In genomic region chr11:73217810-73218105, GRCh38 we compare ENCODE assay signal across 9 cellular contexts. TPM values are rescaled to one million over a fixed set of nuclear protein-coding genes. Genes with fewer than 3 reads are reported as not detected.
DNase-seq lines count a peak whose midpoint lies in the region; ATAC-seq, FAIRE-seq and TF ChIP-seq lines count a peak whose summit lies in the region.
"Had no signal": no experiment of that assay in that cellular context is flagged by ENCODE, and none has a peak within 500 bp of the region (broad histone marks: within the 10 kb centered on the region; RNA-seq: fewer than 3 reads in every experiment).

No MANE protein-coding gene starts in this region.

- CTCF ChIA-PET in K562 (lab: Yijun Ruan, JAX; ENCODE audit: low intra/inter-chr PET ratio): no interaction called here

- POLR2A ChIA-PET in K562 (lab: Yijun Ruan, JAX): interaction anchor here (1.4 kb wide), 1 partner anchor 11 kb away, joined by 4 read pairs; no protein-coding TSS in a partner anchor

- H3K36me3 ChIP-seq in HAP-1 (replicated peaks) (no peaks in the 10 kb centered on the region), K562 (ENCODE audit: control insufficient read depth, insufficient read depth, low read length) (no peaks in the 10 kb centered on the region), keratinocyte (ENCODE audit: control insufficient read depth in 2 of 2, extremely low read depth in 1 of 2, insufficient read depth in 2 of 2, low read length in 2 of 2) (no peaks in the 10 kb centered on the region), spleen (no peaks in the 10 kb centered on the region)

- TF ChIP-seq RAD21 in K562 (CRISPR knock-in tag; conservative IDR thresholded peaks at IDR 0.05 in 1 of 2, IDR thresholded peaks at IDR 0.05 in 1 of 2): no peak

- DNase-seq in HAP-1 (ENCODE audit: low spot score in 2 of 2) (no peak), K562 (ENCODE audit: extremely low read depth in 1 of 4, low spot score in 3 of 4) (no peak), keratinocyte (ENCODE audit: low read depth, low spot score) (no peak), spleen (no peak), NCI-H1930 (lab: John Stamatoyannopoulos, UW) (no peak), iPS-NIHi7 (ENCODE audit: extremely low spot score) (no peak), HFFc6 (no peak)
- DNase-seq: NCI-H1417 treated with DMSO at 0.1 percent for 48 hours had no signal

- H3K9me3 ChIP-seq in HAP-1: no peaks in the 10 kb centered on the region
- no peaks in the 10 kb centered on the region for H3K9me3 ChIP-seq in K562 (replicated peaks; ENCODE audit: control insufficient read depth, insufficient read depth, low read depth, low read length)
- no peaks in the 10 kb centered on the region for H3K9me3 ChIP-seq in keratinocyte (ENCODE audit: control insufficient read depth, low read depth, low read length)
- no peaks in the 10 kb centered on the region for H3K9me3 ChIP-seq in spleen

- no TSS peak for BruUV-seq in K562 (replicated peaks; lab: Mats Ljungman, UMichigan)

- no peaks in the 10 kb centered on the region for H3K79me2 ChIP-seq in K562 (ENCODE audit: control insufficient read depth, insufficient read depth, low read length)
- no peaks in the 10 kb centered on the region for H3K79me2 ChIP-seq in keratinocyte (ENCODE audit: control insufficient read depth, insufficient read depth, low read length)

- TF ChIP-seq CTCF in K562 (IDR thresholded peaks at IDR 0.05 in 2 of 3, conservative IDR thresholded peaks at IDR 0.05 in 1 of 3; ENCODE audit: insufficient read depth in 2 of 3, low read depth in 1 of 3, low read length in 3 of 3) (no peak), keratinocyte (optimal IDR thresholded peaks at IDR 0.05 in 1 of 3, IDR thresholded peaks at IDR 0.05 in 1 of 3, conservative IDR thresholded peaks at IDR 0.05 in 1 of 3; ENCODE audit: extremely low read depth in 1 of 3, insufficient read depth in 2 of 3, low read length in 3 of 3) (no peak), spleen (IDR thresholded peaks at IDR 0.05 in 8 of 11, conservative IDR thresholded peaks at IDR 0.05 in 3 of 11) (no peak), HFFc6 (IDR thresholded peaks at IDR 0.05) (no peak)

- H3K4me3 ChIP-seq in HAP-1 (peak overlapping the region; percentile 43), K562 (no peak overlapping the region), keratinocyte (ENCODE audit: control insufficient read depth in 2 of 3, extremely low read depth in 1 of 3, insufficient read depth in 2 of 3, low read depth in 1 of 3, low read length in 3 of 3) (peak overlapping the region; percentile 41 to 59 (median 58)), spleen (peak overlapping the region; percentile 47 to 71 (median 54))

- TF ChIP-seq POLR2A in K562 (conservative IDR thresholded peaks at IDR 0.05) (no peak), spleen (IDR thresholded peaks at IDR 0.05) (no peak)

- TF ChIP-seq EP300 in K562 (IDR thresholded peaks at IDR 0.05; ENCODE audit: low read length): no peak

- 40% methylated on average over 14 of the region's 14 CpGs for WGBS in K562 (ENCODE audit: insufficient coverage, low coverage, missing lambda C conversion rate)
- 30 to 59% (median 42%) methylated on average over 13 to 14 of the region's 14 CpGs for WGBS in spleen, 5 donors

- H3K9me1 ChIP-seq in K562 (ENCODE audit: control insufficient read depth, insufficient read depth, low read length) (no peaks in the 10 kb centered on the region), keratinocyte (ENCODE audit: control insufficient read depth, extremely low read depth, insufficient read depth, low read length) (no peaks in the 10 kb centered on the region)

- FAIRE-seq in K562 (lab: Jason Lieb, UNC): no peak
- FAIRE-seq in keratinocyte (lab: Jason Lieb, UNC): no peak

- H3K4me3 Mint-ChIP-seq in HFFc6: no peak overlapping the region; the same call in 1 of the 2 replicates

- no peaks in the 10 kb centered on the region for H4K20me1 ChIP-seq in K562 (replicated peaks; ENCODE audit: control insufficient read depth, insufficient read depth, low read length)
- H4K20me1 ChIP-seq in keratinocyte (ENCODE audit: control insufficient read depth, extremely low read depth, insufficient read depth, low read length): no peaks in the 10 kb centered on the region

- H3K9ac ChIP-seq in K562 (ENCODE audit: insufficient read depth in 1 of 2, low read depth in 2 of 2, low read length in 2 of 2): peak overlapping the region in 1 of 2 experiments; percentile 71; a peak in 1 of 4 replicates
- H3K9ac ChIP-seq in keratinocyte (ENCODE audit: control insufficient read depth, extremely low read depth, insufficient read depth, low read length): peak overlapping the region; percentile 60

- no peaks in the 10 kb centered on the region for H3K9me3 Mint-ChIP-seq in HFFc6

- H3K4me2 ChIP-seq in K562 (ENCODE audit: insufficient read depth, low read length) (peak overlapping the region; percentile 9; the same call in 1 of the 2 replicates), keratinocyte (ENCODE audit: control insufficient read depth, extremely low read depth, insufficient read depth, low read depth, low read length) (peak overlapping the region; percentile 83)

- intact Hi-C loops in K562 (cut with micrococcal nuclease): no loop called here
- intact Hi-C loops in spleen (cut with DNase I; ENCODE audit: low total_unique reads): no loop called here

- H2AFZ ChIP-seq in K562 (ENCODE audit: low read depth, low read length) (peak overlapping the region; percentile 69), keratinocyte (ENCODE audit: control insufficient read depth, low read length) (peak overlapping the region; percentile 84)

- H3K27me3 Mint-ChIP-seq in HFFc6 (ENCODE audit: insufficient read depth): peaks cover 17% of the 10 kb centered on the region

- no peaks in the 10 kb centered on the region; the same call in 1 of the 2 replicates for H3K4me1 ChIP-seq in HAP-1
- peaks cover 5 to 20% of the 10 kb centered on the region in 2 experiments; a peak in 4 of 5 replicates for H3K4me1 ChIP-seq in K562 (replicated peaks in 1 of 2; ENCODE audit: control insufficient read depth in 2 of 2, insufficient read depth in 2 of 2, low read length in 2 of 2)
- H3K4me1 ChIP-seq in keratinocyte (ENCODE audit: control insufficient read depth, extremely low read depth, insufficient read depth, low read length): peaks cover 28% of the 10 kb centered on the region
- peaks cover 23 to 88% (median 54%) of the 10 kb centered on the region in 6 donors for H3K4me1 ChIP-seq in spleen

- no peak overlapping the region for H3K27ac ChIP-seq in K562 (ENCODE audit: extremely low read depth, low read depth, low read length)
- no peak overlapping the region for H3K27ac ChIP-seq in keratinocyte (ENCODE audit: control insufficient read depth, insufficient read depth, low read length)
- peak overlapping the region; percentile 40 to 90 (median 80) for H3K27ac ChIP-seq in spleen

- H3K27me3 ChIP-seq in HAP-1 (ENCODE audit: low read depth) (no peaks in the 10 kb centered on the region), K562 (ENCODE audit: control insufficient read depth in 2 of 2, insufficient read depth in 2 of 2, low read length in 2 of 2) (peaks cover 0 to 4% of the 10 kb centered on the region in 2 experiments; a peak in 1 of 5 replicates), keratinocyte (ENCODE audit: control insufficient read depth, extremely low read depth, insufficient read depth, low read length) (no peaks in the 10 kb centered on the region), spleen (replicated peaks in 1 of 7) (peaks cover 0 to 22% (median 4%) of the 10 kb centered on the region in 7 donors)

- H3K27ac Mint-ChIP-seq in HFFc6: no peak overlapping the region

- dilution Hi-C loops in keratinocyte (cut with MboI; ENCODE audit: extremely low pct_ligation_motif_present, low sequenced_read_pairs): no loop called here

- no peaks in the 10 kb centered on the region for H3K4me1 Mint-ChIP-seq in HFFc6 (ENCODE audit: low read depth)

- H3K36me3 Mint-ChIP-seq in HFFc6 (ENCODE audit: low read depth): no peaks in the 10 kb centered on the region

- in situ Hi-C loops in HAP-1 (cut with MboI; ENCODE audit: low sequenced_read_pairs): no loop called here
- in situ Hi-C loops in K562 (cut with MboI): no loop called here

- ATAC-seq in K562 (no peak), HG02938 (IDR thresholded peaks at IDR 0.05; ENCODE audit: unreplicated experiment) (no peak)

RNA-seq across cellular contexts. Expression of gene P2RY2, which starts 0.3 kb away (rescaled TPM):
- not detected in 2 replicates for total RNA-seq in K562 (2011; cell fraction: chromatin; rRNA removed; ENCODE audit: low replicate concordance)
- not detected in 2 replicates for total RNA-seq in K562 (2011; cell fraction: nucleolus; rRNA removed)
- not detected in 2 replicates for total RNA-seq in K562 (2011; cell fraction: nucleoplasm; rRNA removed)
- total RNA-seq in K562 (2014; rRNA removed): not detected in 2 replicates
- not detected in 2 replicates for total RNA-seq in K562 (2014; rRNA removed; fragmentation: Illumina TruSeq; extraction: Trizol)
- not detected in 2 replicates for total RNA-seq in K562 (2015; rRNA removed; fragmentation: Illumina TruSeq; extraction: Trizol)
- not detected in 2 replicates for total RNA-seq in K562 (2021)
- not detected in 2 replicates for polyA plus RNA-seq in K562 (2011; rRNA removed)
- polyA plus RNA-seq in K562 (2011; cell fraction: cytosol; rRNA removed): not detected in 2 replicates
- not detected in 2 replicates for polyA plus RNA-seq in K562 (2011; cell fraction: nucleus; rRNA removed)
- not detected in 2 replicates for polyA plus RNA-seq in K562 (2012)
- polyA plus RNA-seq in K562 (2014; fragmentation: Illumina TruSeq; extraction: Trizol): not detected in 2 replicates
- polyA plus RNA-seq in K562 (2014; fragmentation: Nextera tagmentation; extraction: Ambion mirVana): not detected
- polyA plus RNA-seq in K562 (2014; rRNA removed): not detected in 2 replicates
- not detected in 2 replicates for polyA minus RNA-seq in K562 (2011; rRNA and poly(A)+ RNA removed)
- polyA minus RNA-seq in K562 (2011; cell fraction: cytosol; rRNA and poly(A)+ RNA removed): not detected in 2 replicates
- not detected in 2 replicates for polyA minus RNA-seq in K562 (2011; cell fraction: nucleus; rRNA and poly(A)+ RNA removed)
- 3.9 to 6.9 TPM (median 5.1 TPM) in 3 replicates for polyA plus RNA-seq in keratinocyte
- 1.7 TPM for polyA plus RNA-seq in keratinocyte (2011; ENCODE audit: low read depth)
- polyA plus RNA-seq in keratinocyte (2011; cell fraction: cytosol; rRNA removed): 2.4 and 2.8 TPM in 2 replicates
- polyA plus RNA-seq in keratinocyte (2011; cell fraction: nucleus; rRNA removed): 3.9 and 4.0 TPM in 2 replicates
- polyA plus RNA-seq in keratinocyte (2012; ENCODE audit: low replicate concordance): 2.1 and 7.0 TPM in 2 replicates
- polyA minus RNA-seq in keratinocyte: 4.4 to 18.0 TPM (median 7.1 TPM) in 3 replicates
- polyA minus RNA-seq in keratinocyte (2011; cell fraction: cytosol; rRNA and poly(A)+ RNA removed): 2.3 TPM
- 3.8 and 3.9 TPM in 2 replicates for polyA minus RNA-seq in keratinocyte (2011; cell fraction: nucleus; rRNA and poly(A)+ RNA removed)
- total RNA-seq in spleen: 10 to 100 TPM in 5 of 7 donors, 1 to 10 TPM in 2; 8.3 to 17.5 (median 12.0) TPM
- 1 to 10 TPM in 2 of 3 donors, under 1 TPM in 1; 0.99 to 3.3 (median 1.2) TPM for polyA plus RNA-seq in spleen
- under 1 TPM in 5 of 6 experiments, not detected in 1; 0.08 to 0.20 (median 0.16) TPM for total RNA-seq in HFFc6 (2021; fragmentation: NEBNext Ultra II Directional; extraction: Animal tissue kit (Norgen Biotek cat#: 25700))

RNA-seq across cellular contexts. Expression of gene P2RY6, which starts 54.4 kb away (rescaled TPM):
- not detected in 2 replicates for total RNA-seq in K562 (2011; cell fraction: chromatin; rRNA removed; ENCODE audit: low replicate concordance)
- not detected in 2 replicates for total RNA-seq in K562 (2011; cell fraction: nucleolus; rRNA removed)
- not detected in 2 replicates for total RNA-seq in K562 (2011; cell fraction: nucleoplasm; rRNA removed)
- not detected in 2 replicates for total RNA-seq in K562 (2014; rRNA removed)
- not detected in 2 replicates for total RNA-seq in K562 (2014; rRNA removed; fragmentation: Illumina TruSeq; extraction: Trizol)
- total RNA-seq in K562 (2015; rRNA removed; fragmentation: Illumina TruSeq; extraction: Trizol): not detected in 2 replicates
- total RNA-seq in K562 (2021): not detected in 2 replicates
- not detected in 2 replicates for polyA plus RNA-seq in K562 (2011; rRNA removed)
- polyA plus RNA-seq in K562 (2011; cell fraction: cytosol; rRNA removed): not detected in 2 replicates
- polyA plus RNA-seq in K562 (2011; cell fraction: nucleus; rRNA removed): not detected in 2 replicates
- not detected in 2 replicates for polyA plus RNA-seq in K562 (2012)
- polyA plus RNA-seq in K562 (2014; fragmentation: Illumina TruSeq; extraction: Trizol): not detected in 2 replicates
- not detected for polyA plus RNA-seq in K562 (2014; fragmentation: Nextera tagmentation; extraction: Ambion mirVana)
- not detected in 2 replicates for polyA plus RNA-seq in K562 (2014; rRNA removed)
- not detected in 2 replicates for polyA minus RNA-seq in K562 (2011; rRNA and poly(A)+ RNA removed)
- polyA minus RNA-seq in K562 (2011; cell fraction: cytosol; rRNA and poly(A)+ RNA removed): not detected in 2 replicates
- polyA minus RNA-seq in K562 (2011; cell fraction: nucleus; rRNA and poly(A)+ RNA removed): not detected in 2 replicates
- polyA plus RNA-seq in keratinocyte: 0.04 to 0.22 TPM (median 0.09 TPM) in 3 replicates
- polyA plus RNA-seq in keratinocyte (2011; ENCODE audit: low read depth): not detected
- polyA plus RNA-seq in keratinocyte (2011; cell fraction: cytosol; rRNA removed): 0.10 and 0.13 TPM in 2 replicates
- 0.12 and 0.28 TPM in 2 replicates for polyA plus RNA-seq in keratinocyte (2011; cell fraction: nucleus; rRNA removed)
- 0.17 and 0.23 TPM in 2 replicates for polyA plus RNA-seq in keratinocyte (2012; ENCODE audit: low replicate concordance)
- 0.48 to 2.1 TPM in 2 of 3 replicates, not detected in the other for polyA minus RNA-seq in keratinocyte
- not detected for polyA minus RNA-seq in keratinocyte (2011; cell fraction: cytosol; rRNA and poly(A)+ RNA removed)
- polyA minus RNA-seq in keratinocyte (2011; cell fraction: nucleus; rRNA and poly(A)+ RNA removed): not detected in 2 replicates
- total RNA-seq in spleen: 100 to 1,000 TPM in 1 of 7 donors, 10 to 100 TPM in 6; 41.1 to 109 (median 63.9) TPM
- polyA plus RNA-seq in spleen: 10 to 100 TPM in 2 of 3 donors, 1 to 10 TPM in 1; 8.2 to 25.2 (median 10.6) TPM
- 1 to 10 TPM in 4 of 6 experiments, under 1 TPM in 2; 0.54 to 2.4 (median 1.9) TPM for total RNA-seq in HFFc6 (2021; fragmentation: NEBNext Ultra II Directional; extraction: Animal tissue kit (Norgen Biotek cat#: 25700))

Comparison
In these comparisons a context has a peak if more than half of its experiments do, and no peak if none do; other contexts are left out.
1. H3K27ac ChIP-seq: peak in spleen (8 of 8); none in K562 (single experiment) and keratinocyte (single experiment).
2. RNA of gene P2RY2, which starts 0.3 kb away (total RNA-seq): 8.3 to 17.5 TPM in spleen; 0.08 to 0.20 TPM in HFFc6 and not detected in K562; every median in the first group is over 4 times any median in the second.
3. RNA of gene P2RY6, which starts 54.4 kb away (total RNA-seq): 41.1 to 109 TPM in spleen; 0.54 to 2.4 TPM in HFFc6 and not detected in K562; every median in the first group is over 10 times any median in the second.